In the genomic region with DNA sequence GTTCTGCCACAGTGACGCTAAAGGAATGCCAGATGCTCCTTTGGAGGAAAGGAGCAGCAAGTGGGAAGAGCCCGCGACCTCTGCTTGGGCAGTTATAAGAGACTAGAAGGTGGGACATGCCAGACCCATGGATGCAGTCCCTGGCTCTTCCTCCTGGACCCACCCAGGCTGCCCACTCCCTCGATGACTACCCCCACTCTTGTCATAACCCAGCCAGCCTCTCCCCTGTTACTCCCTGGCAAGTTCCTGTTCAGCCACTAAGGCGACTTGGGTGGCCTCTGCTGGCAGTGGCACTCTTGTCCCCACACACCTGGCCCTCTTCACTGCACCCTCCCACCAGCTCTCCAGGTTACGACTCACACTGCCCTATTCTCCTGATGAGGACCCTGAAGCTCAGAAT, we compare ENCODE assay signal across 18 cellular contexts.
DNase-seq lines count a peak whose midpoint lies in the region; TF ChIP-seq lines count a peak whose summit lies in the region.
"Had no signal": no experiment of that assay in that cellular context is flagged by ENCODE, and none has a peak within 500 bp of the region (broad histone marks: within the 10 kb centered on the region; RNA-seq: fewer than 3 reads in every experiment).

No MANE protein-coding gene starts in this region.

- no peak for TF ChIP-seq CTCF in HEK293 (tag by site-specific recombination; IDR thresholded peaks at IDR 0.05)

- H3K4me1 ChIP-seq in HEK293 (ENCODE audit: control insufficient read depth, insufficient read depth, low read length), result no peaks in the 10 kb centered on the region
- H3K4me1 ChIP-seq: A549 had no signal

- DNase-seq in DMS53 (lab: John Stamatoyannopoulos, UW), result peak; percentile 25
- DNase-seq in DMS53 treated with DMSO at 0.1 percent for 48 hours (lab: John Stamatoyannopoulos, UW; ENCODE audit: unreplicated experiment), result no peak
- DNase-seq in RPMI8226, result peak; percentile 42
- DNase-seq in activated effector memory CD4-positive, alpha-beta T cell treated with Interleukin-2 at 50 U/mL for 16 hours, result no peak
- no peak for DNase-seq in GM19240 (ENCODE audit: insufficient read length, low spot score)
- no peak for DNase-seq in DMS153 treated with DMSO at 0.1 percent for 48 hours (lab: John Stamatoyannopoulos, UW; ENCODE audit: unreplicated experiment)
- DNase-seq: AML-193; Calu3; CD8-positive, alpha-beta T cell; DND-41; EL; H7; KG1 had no signal

- H3K9me3 ChIP-seq in HEK293 (ENCODE audit: control insufficient read depth, insufficient read depth, low read depth, low read length), result no peaks in the 10 kb centered on the region
- H3K9me3 ChIP-seq: A549 had no signal

- POLR2A ChIA-PET in HEK293 (lab: Yijun Ruan, JAX), result no interaction called here

- no peak overlapping the region for H3K27ac ChIP-seq in HEK293 (ENCODE audit: extremely low read depth, low read depth, low read length)
- H3K27ac ChIP-seq: 22Rv1, A549 had no signal

- H3K36me3 ChIP-seq in HEK293 (ENCODE audit: control insufficient read depth in 2 of 2, insufficient read depth in 1 of 2, low read length in 2 of 2), result no peaks in the 10 kb centered on the region

- H3K4me3 ChIP-seq in HEK293 (ENCODE audit: low read depth, low read length), result no peak overlapping the region
- H3K4me3 ChIP-seq: A549, GM12878, GM23338 had no signal

- CTCF ChIA-PET in HEK293 (lab: Yijun Ruan, JAX), result interaction anchor here (0.7 kb wide), 1 partner anchor 355 kb away, joined by 3 read pairs; no protein-coding TSS in a partner anchor

TF ChIP-seq in HEK293, 187 proteins besides CTCF, POLR2A, EP300 and RAD21:
- no peak for TF ChIP-seq ZFP3 (tag by site-specific recombination; IDR thresholded peaks at IDR 0.05; ENCODE audit: low read depth)
- TF ChIP-seq, protein P1, sequence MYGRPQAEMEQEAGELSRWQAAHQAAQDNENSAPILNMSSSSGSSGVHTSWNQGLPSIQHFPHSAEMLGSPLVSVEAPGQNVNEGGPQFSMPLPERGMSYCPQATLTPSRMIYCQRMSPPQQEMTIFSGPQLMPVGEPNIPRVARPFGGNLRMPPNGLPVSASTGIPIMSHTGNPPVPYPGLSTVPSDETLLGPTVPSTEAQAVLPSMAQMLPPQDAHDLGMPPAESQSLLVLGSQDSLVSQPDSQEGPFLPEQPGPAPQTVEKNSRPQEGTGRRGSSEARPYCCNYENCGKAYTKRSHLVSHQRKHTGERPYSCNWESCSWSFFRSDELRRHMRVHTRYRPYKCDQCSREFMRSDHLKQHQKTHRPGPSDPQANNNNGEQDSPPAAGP (tag by site-specific recombination; IDR thresholded peaks at IDR 0.05), result peak; percentile 57; the same call in 1 of the 2 replicates

Comparison
In these comparisons a context has a peak if more than half of its experiments do, and no peak if none do; other contexts are left out.
1. DNase-seq: peak in DMS53 (single experiment) and RPMI8226 (single experiment); none in DMS53 treated with DMSO at 0.1 percent for 48 hours (single experiment), activated effector memory CD4-positive, alpha-beta T cell treated with Interleukin-2 at 50 U/mL for 16 hours (single experiment), GM19240 (single experiment) and DMS153 treated with DMSO at 0.1 percent for 48 hours (single experiment).